Comparison of ENCODE assay signal across 13 cellular contexts in genomic region chr9:4292781-4293180, GRCh38. TPM values are rescaled to one million over a fixed set of nuclear protein-coding genes. Genes with fewer than 3 reads are reported as not detected.
DNase-seq lines count a peak whose midpoint lies in the region; ATAC-seq, FAIRE-seq and TF ChIP-seq lines count a peak whose summit lies in the region.
"Had no signal": no experiment of that assay in that cellular context is flagged by ENCODE, and none has a peak within 500 bp of the region (broad histone marks: within the 10 kb centered on the region; RNA-seq: fewer than 3 reads in every experiment).

No MANE protein-coding gene starts in this region.

- H3K9me3 Mint-ChIP-seq in nephron, result no peaks in the 10 kb centered on the region
- H3K9me3 Mint-ChIP-seq: WTC11 had no signal

- ATAC-seq in A549, result no peak; a peak in 1 of 6 replicates
- no peak for ATAC-seq in Panc1
- no peak for ATAC-seq in GM19395 (IDR thresholded peaks at IDR 0.05; ENCODE audit: unreplicated experiment)
- ATAC-seq in HG02759 (IDR thresholded peaks at IDR 0.05; ENCODE audit: unreplicated experiment), result no peak
- ATAC-seq in HG02938 (IDR thresholded peaks at IDR 0.05; ENCODE audit: unreplicated experiment), result no peak
- ATAC-seq: left lobe of liver, WTC11 had no signal

- no TSS peak for BruUV-seq in Panc1 (replicated peaks; lab: Mats Ljungman, UMichigan)

- no peak for TF ChIP-seq RAD21 in A549 (conservative IDR thresholded peaks at IDR 0.05 in 1 of 2, IDR thresholded peaks at IDR 0.05 in 1 of 2)

- no peak overlapping the region for H2AFZ ChIP-seq in Karpas-422 (ENCODE audit: low read length)
- H2AFZ ChIP-seq: parathyroid adenoma had no signal

- FAIRE-seq in A549 (lab: Jason Lieb, UNC), result no peak

- H3K4me3 ChIP-seq in A549, result peak overlapping the region; percentile 5; the same call in 1 of the 3 replicates
- H3K4me3 ChIP-seq in Panc1 (ENCODE audit: low read depth in 2 of 2, low read length in 2 of 2), result no peak overlapping the region
- no peak overlapping the region for H3K4me3 ChIP-seq in Karpas-422 (ENCODE audit: low read length)

- H4K20me1 ChIP-seq in Karpas-422 (ENCODE audit: insufficient read depth, low read depth, low read length), result no peaks in the 10 kb centered on the region

- peak overlapping the region; percentile 87 for H3K4me2 ChIP-seq in A549
- H3K4me2 ChIP-seq in Karpas-422 (ENCODE audit: low read depth, low read length, poor library complexity, severe bottlenecking), result no peak overlapping the region

- H3K4me1 ChIP-seq in A549, result peaks cover 87% of the 10 kb centered on the region
- peaks cover 2% of the 10 kb centered on the region for H3K4me1 ChIP-seq in Panc1 (ENCODE audit: control insufficient read depth, insufficient read depth, low read length)
- H3K4me1 ChIP-seq in Karpas-422 (ENCODE audit: low read length), result peaks cover 5% of the 10 kb centered on the region; the same call in 1 of the 2 replicates
- H3K4me1 ChIP-seq: parathyroid adenoma had no signal

- TF ChIP-seq CTCF in A549 (IDR thresholded peaks at IDR 0.05) (no peak), Panc1 (IDR thresholded peaks at IDR 0.05) (no peak), nephron (IDR thresholded peaks at IDR 0.05; ENCODE audit: unreplicated experiment in 3 of 3) (no peak)

- POLR2A ChIA-PET in A549 (lab: Yijun Ruan, JAX), result no interaction called here
- POLR2A ChIA-PET in Panc1 (lab: Charles Lee), result no interaction called here

- no peaks in the 10 kb centered on the region for H3K36me3 Mint-ChIP-seq in nephron (ENCODE audit: low read depth)
- H3K36me3 Mint-ChIP-seq: WTC11 had no signal

- H3K79me2 ChIP-seq in Karpas-422 (ENCODE audit: low read length), result no peaks in the 10 kb centered on the region
- H3K79me2 ChIP-seq: parathyroid adenoma had no signal

- H3K27ac ChIP-seq in A549 (peak overlapping the region; percentile 90 to 97), Panc1 (ENCODE audit: low read length) (peak overlapping the region; percentile 71), epithelial cell of prostate (peak overlapping the region; percentile 83), Karpas-422 (ENCODE audit: low read length) (no peak overlapping the region)
- H3K27ac ChIP-seq: HL-60, parathyroid adenoma had no signal

- H3K36me3 ChIP-seq in Panc1 (ENCODE audit: control insufficient read depth, insufficient read depth, low read length) (no peaks in the 10 kb centered on the region), Karpas-422 (ENCODE audit: insufficient read depth, low read length) (no peaks in the 10 kb centered on the region)

- H3K27me3 ChIP-seq in Panc1 (ENCODE audit: control insufficient read depth, insufficient read depth, low read length) (no peaks in the 10 kb centered on the region), Karpas-422 (ENCODE audit: low read length) (no peaks in the 10 kb centered on the region)

- CTCF ChIA-PET in A549 (lab: Yijun Ruan, JAX) (interaction anchor here (1.3 kb wide), 1 partner anchor 219 kb away, joined by 3 read pairs; no protein-coding TSS in a partner anchor), Panc1 (lab: Charles Lee) (no interaction called here)

- no peak for TF ChIP-seq POLR2A in A549 (IDR thresholded peaks at IDR 0.05; ENCODE audit: low read length)

- intact Hi-C loops in Panc1 (cut with micrococcal nuclease; ENCODE audit: unreplicated experiment), result loop anchor here (10.0 kb wide), 2 partner anchors 48 to 148 kb away; no protein-coding TSS in a partner anchor

- peak overlapping the region; percentile 58 to 80 (median 66) for H3K27ac Mint-ChIP-seq in nephron
- H3K27ac Mint-ChIP-seq: WTC11 had no signal

- H3K9me3 ChIP-seq in A549 (no peaks in the 10 kb centered on the region), Panc1 (ENCODE audit: control insufficient read depth, insufficient read depth, low read depth, low read length) (no peaks in the 10 kb centered on the region), Karpas-422 (ENCODE audit: low read length) (no peaks in the 10 kb centered on the region)

- H3K9me2 ChIP-seq in Karpas-422 (replicated peaks; ENCODE audit: insufficient read depth, low read length), result no peaks in the 10 kb centered on the region

- H3K27me3 Mint-ChIP-seq in nephron (ENCODE audit: low read depth), result peaks cover 14% of the 10 kb centered on the region

- peak in 1 of 2 experiments; percentile 65 for DNase-seq in A549 (ENCODE audit: low read depth in 1 of 2, low spot score in 1 of 2)
- DNase-seq in Panc1 (ENCODE audit: low read depth, low spot score), result no peak
- DNase-seq in epithelial cell of prostate (ENCODE audit: low read depth, low spot score), result no peak
- DNase-seq in Karpas-422, result no peak
- DNase-seq: NCI-H526 treated with DMSO at 0.1 percent for 48 hours had no signal

- in situ Hi-C loops in Panc1 (cut with HindIII; ENCODE audit: low pct_unique_long_range_greater_than_20kb, low sequenced_read_pairs), result no loop called here

- TF ChIP-seq EP300 in A549 (IDR thresholded peaks at IDR 0.05), result no peak

- peaks cover 28% of the 10 kb centered on the region for H3K4me1 Mint-ChIP-seq in nephron

- H3K4me3 Mint-ChIP-seq in nephron, result no peak overlapping the region
- H3K4me3 Mint-ChIP-seq: WTC11 had no signal

- no peak overlapping the region for H3K9ac ChIP-seq in Karpas-422 (ENCODE audit: low read length)
- H3K9ac ChIP-seq: parathyroid adenoma had no signal

TF ChIP-seq in A549, 52 proteins besides CTCF, POLR2A, EP300 and RAD21:
- TF ChIP-seq RARB (CRISPR knock-in tag; IDR thresholded peaks at IDR 0.05) (peak; percentile 65), KDM5A (IDR thresholded peaks at IDR 0.05) (no peak), HOXB5 (CRISPR knock-in tag; IDR thresholded peaks at IDR 0.05) (0 out of 2 replicates have a peak, but pooled peaks have one; percentile 21), ZSCAN20 (CRISPR knock-in tag; IDR thresholded peaks at IDR 0.05) (no peak), MAFK (IDR thresholded peaks at IDR 0.05; ENCODE audit: partially characterized antibody) (no peak), JUN (IDR thresholded peaks at IDR 0.05) (no peak), ESRRA (IDR thresholded peaks at IDR 0.05; ENCODE audit: borderline replicate concordance, low read length) (no peak), BCL3 (IDR thresholded peaks at IDR 0.05) (no peak), USF2 (IDR thresholded peaks at IDR 0.05) (no peak), RCOR1 (IDR thresholded peaks at IDR 0.05; ENCODE audit: low read depth, low read length) (no peak)

RNA-seq across cellular contexts. Expression of gene GLIS3, which starts 7.1 kb away (rescaled TPM):
- polyA plus RNA-seq in A549 (2011; rRNA removed) (14.1 and 28.1 TPM in 2 replicates), A549 (2017; fragmentation: RNase III; extraction: RNeasy Plus Mini Kit Qiagen cat#74134 plus additional on column Dnase treatment) (14.2 to 15.2 TPM (median 14.3 TPM) in 3 replicates)
- polyA plus RNA-seq in A549 (2012; cell fraction: cytosol; rRNA removed), result 5.7 and 7.2 TPM in 2 replicates
- polyA plus RNA-seq in A549 (2012; cell fraction: nucleus; rRNA removed), result 9.2 and 14.5 TPM in 2 replicates
- 270 and 286 TPM in 2 replicates for polyA minus RNA-seq in A549 (2011; rRNA and poly(A)+ RNA removed)
- total RNA-seq in Panc1 (2021; ENCODE audit: unreplicated experiment), result 12.7 TPM
- 3.6 TPM for polyA plus RNA-seq in Panc1 (2012; ENCODE audit: insufficient read length)
- not detected in 2 replicates for total RNA-seq in Karpas-422 (2014; rRNA removed; shearing (Covaris generic); ENCODE audit: low replicate concordance)

Comparison
In these comparisons a context has a peak if more than half of its experiments do, and no peak if none do; other contexts are left out.
1. RNA of gene GLIS3, which starts 7.1 kb away (total RNA-seq): 12.7 TPM in Panc1 (single experiment); not detected in Karpas-422; every median in the first group is over 10 times any median in the second.